ENCODE assay signal across 8 cellular contexts in the genomic region with DNA sequence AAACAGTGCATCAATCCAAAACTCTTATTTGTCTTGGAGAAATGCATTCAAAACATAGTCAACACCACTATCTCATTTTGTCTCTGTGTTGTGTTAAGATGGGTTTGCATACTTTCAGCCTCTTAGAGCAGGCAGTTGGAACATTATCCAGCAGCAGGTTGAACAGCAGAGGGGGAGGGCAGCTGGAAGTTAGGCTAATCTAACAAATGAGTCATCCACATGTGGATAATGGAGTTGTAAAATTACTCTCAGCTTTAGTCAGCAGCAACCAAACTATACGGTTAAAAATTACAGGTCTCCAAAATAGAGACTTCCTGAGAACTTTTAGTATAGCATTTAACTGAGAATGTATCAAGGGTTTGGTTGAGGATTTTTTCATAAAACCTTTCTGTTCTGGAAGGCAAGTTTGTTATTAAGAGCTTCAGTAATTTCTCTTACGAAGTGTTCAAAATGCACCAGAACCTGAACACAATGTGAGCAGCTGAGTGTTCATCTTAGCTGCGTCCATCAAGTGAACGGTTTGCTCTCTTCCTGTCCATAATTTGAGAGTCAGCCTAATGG. TPM values are rescaled to one million over a fixed set of nuclear protein-coding genes. Genes with fewer than 3 reads are reported as not detected.
A peak's percentile ranks its signal among the peaks of the same experiment; 100 is the strongest.
DNase-seq lines count a peak whose midpoint lies in the region; ATAC-seq, FAIRE-seq and TF ChIP-seq lines count a peak whose summit lies in the region.

No MANE protein-coding gene starts in this region.

- no peaks in the 10 kb centered on the region for H4K20me1 ChIP-seq in PC-9 (ENCODE audit: insufficient read depth)

- no peaks in the 10 kb centered on the region for H3K36me3 ChIP-seq in cardiac muscle cell
- no peaks in the 10 kb centered on the region for H3K36me3 ChIP-seq in left ventricle myocardium inferior
- no peaks in the 10 kb centered on the region for H3K36me3 ChIP-seq in PC-9 (ENCODE audit: low read depth)

- peak overlapping the region; percentile 56 for H3K4me2 ChIP-seq in PC-9

- H3K4me1 ChIP-seq in cardiac muscle cell (ENCODE audit: low read depth) (peaks cover 20% of the 10 kb centered on the region), left ventricle myocardium inferior (peaks cover 36% of the 10 kb centered on the region), PC-9 (replicated peaks; ENCODE audit: insufficient read depth) (peaks cover 35% of the 10 kb centered on the region)

- H3K9me2 ChIP-seq in PC-9 (ENCODE audit: insufficient read depth), result no peaks in the 10 kb centered on the region

- H3K9me3 ChIP-seq in cardiac muscle cell (ENCODE audit: low read depth) (no peaks in the 10 kb centered on the region), left ventricle myocardium inferior (replicated peaks) (no peaks in the 10 kb centered on the region), PC-9 (ENCODE audit: insufficient read depth, low read depth) (no peaks in the 10 kb centered on the region)

- H2AFZ ChIP-seq in PC-9, result no peak overlapping the region

- peaks cover 27% of the 10 kb centered on the region for H3F3A ChIP-seq in PC-9 (ENCODE audit: insufficient read depth, low read depth)

- no peak for ATAC-seq in GM21825 (IDR thresholded peaks at IDR 0.05; ENCODE audit: unreplicated experiment)

- FAIRE-seq in GM19239 (lab: Jason Lieb, UNC), result no peak

- intact Hi-C loops in left ventricle myocardium inferior (cut with micrococcal nuclease), result no loop called here
- intact Hi-C loops in PC-9 (cut with micrococcal nuclease; ENCODE audit: unreplicated experiment), result no loop called here

- H3K79me2 ChIP-seq in PC-9 (ENCODE audit: low read depth), result peaks cover 84% of the 10 kb centered on the region

- CTCF ChIA-PET in PC-9 (lab: Charles Lee), result no interaction called here

- DNase-seq in cardiac muscle cell (ENCODE audit: low read depth in 1 of 2, low spot score in 1 of 2) (peak; percentile 53 to 81), left ventricle myocardium inferior (no peak), PC-9 (peak; percentile 7 to 76), fibroblast of mammary gland (ENCODE audit: low read depth) (peak; percentile 84), epidermal melanocyte (ENCODE audit: insufficient read length, low spot score) (no peak), GM19239 (ENCODE audit: insufficient read length, low spot score) (no peak)
- peak; percentile 36 for DNase-seq in stimulated activated CD4-positive, alpha-beta T cell treated with anti-CD3 and anti-CD28 coated beads, Interleukin-4, amount 100 ng/mL, for 24 hours

- H3K27ac ChIP-seq in cardiac muscle cell (peak overlapping the region; percentile 13), left ventricle myocardium inferior (replicated peaks) (no peak overlapping the region), PC-9 (peak overlapping the region; percentile 57)

- POLR2A ChIA-PET in PC-9 (lab: Charles Lee; ENCODE audit: unreplicated experiment), result interaction anchor here (0.7 kb wide), 1 partner anchor 192 kb away, joined by 3 read pairs; no protein-coding TSS in a partner anchor

- H3K27me3 ChIP-seq in cardiac muscle cell, result no peaks in the 10 kb centered on the region
- no peaks in the 10 kb centered on the region for H3K27me3 ChIP-seq in left ventricle myocardium inferior (ENCODE audit: low read depth)
- H3K27me3 ChIP-seq in PC-9 (ENCODE audit: insufficient read depth, low read depth), result no peaks in the 10 kb centered on the region

- H3K4me3 ChIP-seq in cardiac muscle cell (no peak overlapping the region), left ventricle myocardium inferior (no peak overlapping the region), PC-9 (no peak overlapping the region), fibroblast of mammary gland (ENCODE audit: control insufficient read depth, low read depth, low read length) (no peak overlapping the region)

- no peak for TF ChIP-seq CTCF in cardiac muscle cell (IDR thresholded peaks at IDR 0.05; ENCODE audit: low read depth, low read length)
- no peak for TF ChIP-seq CTCF in left ventricle myocardium inferior (IDR thresholded peaks at IDR 0.05; ENCODE audit: borderline replicate concordance)
- TF ChIP-seq CTCF in PC-9 (conservative IDR thresholded peaks at IDR 0.05), result no peak
- no peak for TF ChIP-seq CTCF in fibroblast of mammary gland (conservative IDR thresholded peaks at IDR 0.05; ENCODE audit: control insufficient read depth, insufficient read depth, low read depth, low read length)

- no TSS peak for BruUV-seq in PC-9 (replicated peaks; lab: Mats Ljungman, UMichigan)

RNA-seq across cellular contexts. Expression of a gene that starts 46.3 kb away (rescaled TPM):
- total RNA-seq in cardiac muscle cell (10.3 and 11.4 TPM in 2 replicates), left ventricle myocardium inferior (5.6 TPM), PC-9 (2021) (23.1 and 23.8 TPM in 2 replicates)
- polyA plus RNA-seq in cardiac muscle cell, result 2.4 and 3.1 TPM in 2 replicates

Comparison
In these comparisons a context has a peak if more than half of its experiments do, and no peak if none do; other contexts are left out.
1. DNase-seq: peak in cardiac muscle cell (2 of 2), PC-9 (2 of 2), fibroblast of mammary gland (single experiment) and stimulated activated CD4-positive, alpha-beta T cell treated with anti-CD3 and anti-CD28 coated beads, Interleukin-4, amount 100 ng/mL, for 24 hours (single experiment); none in left ventricle myocardium inferior (single experiment), epidermal melanocyte (single experiment) and GM19239 (single experiment).